11 cellular contexts compared by ENCODE assay signal in genomic region chr7:94669773-94670495, GRCh38.
"Had no signal": no experiment of that assay in that cellular context is flagged by ENCODE, and none has a peak within 500 bp of the region (broad histone marks: within the 10 kb centered on the region; RNA-seq: fewer than 3 reads in every experiment).

No MANE protein-coding gene starts in this region.

- H2AFZ ChIP-seq: GM23248, GM23338 had no signal

- H3K9me3 Mint-ChIP-seq: HFFc6 had no signal

- ATAC-seq: GM23338, HCT116 had no signal

- H3K4me2 ChIP-seq: GM23338 had no signal

- H3K4me3 Mint-ChIP-seq: GM23338, H9, HFFc6 had no signal

- H3K9me3 ChIP-seq: HAP-1 had no signal

- H3K4me3 ChIP-seq: GM23248, GM23338, HAP-1 had no signal

- H3K4me1 Mint-ChIP-seq: GM23338, H9 had no signal

- H3K27ac ChIP-seq: GM23248 had no signal

- FAIRE-seq: H1, H54 had no signal

- H3K27ac Mint-ChIP-seq: GM23338, H9, HFFc6 had no signal

- H3K9ac ChIP-seq: GM23248 had no signal

- H3K4me1 ChIP-seq: HAP-1 had no signal

- DNase-seq: GM23248, GOT3, H7, H9, HCEC 1CT, HFFc6 had no signal
